ENCODE assay signal across 8 cellular contexts in the genomic region with DNA sequence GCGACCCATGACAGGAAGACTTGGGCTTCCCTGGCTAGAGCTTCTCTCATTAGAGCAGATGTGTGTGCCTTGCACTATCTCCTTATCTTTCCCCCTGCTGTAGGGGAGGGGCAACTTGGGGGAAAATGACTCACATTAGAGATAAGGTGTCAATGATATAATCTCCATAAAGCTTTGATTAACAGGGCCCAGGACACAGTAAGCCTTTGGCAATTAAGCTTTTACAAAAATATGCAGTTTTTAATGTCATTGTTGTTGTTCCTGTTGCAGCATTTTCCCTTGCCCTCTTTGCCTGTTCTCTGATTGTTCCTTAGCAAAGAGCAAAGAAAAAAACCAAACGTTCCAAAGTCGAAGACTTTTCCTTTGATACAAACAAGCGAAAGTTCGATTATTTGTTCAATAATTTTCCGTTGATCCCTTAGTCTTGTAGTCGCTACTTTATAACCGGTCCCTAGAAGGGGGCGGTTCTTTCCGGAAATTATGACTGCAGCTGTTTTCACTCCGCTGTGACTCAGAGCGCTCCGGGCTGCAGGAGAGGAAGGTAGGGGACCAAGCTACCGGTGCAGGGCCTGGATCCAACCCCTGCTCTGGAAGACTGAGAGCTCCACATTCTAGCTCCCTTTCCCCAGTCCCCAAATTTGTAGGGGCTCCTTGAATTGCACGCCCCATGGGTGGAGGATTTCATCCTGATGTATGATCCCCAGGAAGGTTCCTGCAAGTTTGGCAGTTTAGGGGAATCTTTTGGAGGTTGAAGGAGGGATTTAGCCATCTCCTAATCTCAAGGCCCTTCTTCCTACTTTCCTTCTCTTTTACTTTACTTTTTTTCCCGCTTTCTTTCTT. TPM values are rescaled to one million over a fixed set of nuclear protein-coding genes. Genes with fewer than 3 reads are reported as not detected.
DNase-seq lines count a peak whose midpoint lies in the region; ATAC-seq and TF ChIP-seq lines count a peak whose summit lies in the region.

Gene VWA5A, plus strand, starts transcription at position 509 of the 840 bp plus-strand sequence. CDS start 2,062 bp downstream, outside the sequence.

- no peaks in the 10 kb centered on the region for H3K27me3 ChIP-seq in CD4-positive, alpha-beta T cell (ENCODE audit: control insufficient read depth, insufficient read depth, low read length)
- H3K27me3 ChIP-seq in OCI-LY3 (ENCODE audit: low read depth, low read length) (no peaks in the 10 kb centered on the region), esophagus muscularis mucosa (no peaks in the 10 kb centered on the region), muscle layer of duodenum (ENCODE audit: low read depth, low read length) (no peaks in the 10 kb centered on the region)

- POLR2A ChIA-PET in CD4-positive, alpha-beta T cell (lab: Charles Lee), result interaction anchor here (0.6 to 1.2 kb wide), 6 partner anchors 8 to 559 kb away, joined by 3 to 4 read pairs (median 3); partner anchors contain the start of genes SIAE and SPA17

- H3K9me3 ChIP-seq in CD4-positive, alpha-beta T cell (ENCODE audit: control insufficient read depth, low read length), result no peaks in the 10 kb centered on the region
- H3K9me3 ChIP-seq in OCI-LY3 (ENCODE audit: insufficient read depth, low read length), result no peaks in the 10 kb centered on the region
- no peaks in the 10 kb centered on the region for H3K9me3 ChIP-seq in esophagus muscularis mucosa
- no peaks in the 10 kb centered on the region for H3K9me3 ChIP-seq in muscle layer of duodenum (ENCODE audit: control insufficient read depth in 1 of 2, low read length in 2 of 2)

- H3K4me3 ChIP-seq in OCI-LY3 (ENCODE audit: low read length) (peak within 1 kb of the TSS; percentile 80), esophagus muscularis mucosa (peak within 1 kb of the TSS; percentile 58 to 71 (median 60)), muscle layer of duodenum (ENCODE audit: low read depth in 1 of 2, low read length in 2 of 2) (peak within 1 kb of the TSS; percentile 94 to 97)

- peak within 1 kb of the TSS; percentile 79 for H3K4me2 ChIP-seq in OCI-LY3 (ENCODE audit: low read length)

- peak within 1 kb of the TSS; percentile 97 for H2AFZ ChIP-seq in OCI-LY3 (ENCODE audit: low read depth, low read length)

- 4% methylated on average over 16 of the region's 16 CpGs for WGBS in esophagus muscularis mucosa

- peaks cover 8% of the 10 kb centered on the region for H3K27me3 Mint-ChIP-seq in CD4-positive, alpha-beta T cell
- H3K27me3 Mint-ChIP-seq in activated T-cell treated with anti-CD3 and anti-CD28 coated beads, Interleukin-2, amount 50 U/mL, for 4 hours (ENCODE audit: low read depth), result no peaks in the 10 kb centered on the region

- peaks cover 33% of the 10 kb centered on the region for H3K36me3 Mint-ChIP-seq in CD4-positive, alpha-beta T cell (ENCODE audit: low read depth)
- H3K36me3 Mint-ChIP-seq in activated T-cell treated with anti-CD3 and anti-CD28 coated beads, Interleukin-2, amount 50 U/mL, for 4 hours (ENCODE audit: insufficient read depth), result peaks cover 24% of the 10 kb centered on the region

- TF ChIP-seq EP300 in esophagus muscularis mucosa (IDR thresholded peaks at IDR 0.05), result no peak

- H3K27ac ChIP-seq in CD4-positive, alpha-beta T cell (ENCODE audit: low read depth, low read length), result no peak within 1 kb of the TSS
- H3K27ac ChIP-seq in OCI-LY3 (ENCODE audit: low read length), result no peak within 1 kb of the TSS
- H3K27ac ChIP-seq in esophagus muscularis mucosa (replicated peaks in 1 of 4), result peak within 1 kb of the TSS; percentile 45 to 74 (median 56)
- peak within 1 kb of the TSS; percentile 78 for H3K27ac ChIP-seq in muscle layer of duodenum (ENCODE audit: low read length)

- intact Hi-C loops in CD4-positive, alpha-beta T cell (cut with DNase I, micrococcal nuclease), result loop anchor here in 1 of 2 experiments (10.0 kb wide), 1 partner anchor 370 kb away; the partner anchor contains the start of gene ZNF202
- intact Hi-C loops in esophagus muscularis mucosa (cut with DNase I), result no loop called here

- peak; percentile 99 for ATAC-seq in CD4-positive, alpha-beta T cell (ENCODE audit: poor library complexity)
- ATAC-seq in GM19328 (IDR thresholded peaks at IDR 0.05; ENCODE audit: unreplicated experiment) (peak; percentile 99), HG03460 (IDR thresholded peaks at IDR 0.05; ENCODE audit: unreplicated experiment) (peak; percentile 100)
- ATAC-seq in activated T-cell treated with anti-CD3 and anti-CD28 coated beads, Interleukin-2, amount 50 U/mL, for 4 hours, result peak; percentile 100

- peak within 1 kb of the TSS; percentile 56 for H3K9ac ChIP-seq in OCI-LY3 (ENCODE audit: low read length)

- H3K9me3 Mint-ChIP-seq in CD4-positive, alpha-beta T cell, result no peaks in the 10 kb centered on the region
- H3K9me3 Mint-ChIP-seq in activated T-cell treated with anti-CD3 and anti-CD28 coated beads, Interleukin-2, amount 50 U/mL, for 4 hours, result no peaks in the 10 kb centered on the region

- TF ChIP-seq CTCF in CD4-positive, alpha-beta T cell (IDR thresholded peaks at IDR 0.05), result no peak
- TF ChIP-seq CTCF in OCI-LY3 (IDR thresholded peaks at IDR 0.05; ENCODE audit: low read depth, low read length) (no peak), esophagus muscularis mucosa (IDR thresholded peaks at IDR 0.05) (no peak)

- no peaks in the 10 kb centered on the region for H3K79me2 ChIP-seq in OCI-LY3 (ENCODE audit: low read length)

- H4K20me1 ChIP-seq in OCI-LY3 (ENCODE audit: insufficient read depth, low read length), result no peaks in the 10 kb centered on the region

- DNase-seq in CD4-positive, alpha-beta T cell, result peak; percentile 38 to 78 (median 62)
- DNase-seq in activated T-cell treated with anti-CD3 and anti-CD28 coated beads, Interleukin-2, amount 50 U/mL, for 4 hours, result peak; percentile 67
- peak; percentile 94 for DNase-seq in esophagus muscularis mucosa (ENCODE audit: extremely low spot score)
- DNase-seq in stimulated activated CD8-positive, alpha-beta memory T cell treated with anti-CD3 and anti-CD28 coated beads, Interleukin-7, amount 100 ng/mL, for 24 hours (ENCODE audit: low read depth), result peak; percentile 47

- peak; percentile 44 for TF ChIP-seq POLR2A in esophagus muscularis mucosa (IDR thresholded peaks at IDR 0.05; ENCODE audit: low read depth)

- CTCF ChIA-PET in CD4-positive, alpha-beta T cell (lab: Charles Lee), result interaction anchor here (0.8 to 1.5 kb wide), 2 partner anchors 11 to 38 kb away, joined by 3 to 4 read pairs; no protein-coding TSS in a partner anchor

- peaks cover 8% of the 10 kb centered on the region; the same call in 1 of the 2 replicates for H3K4me1 ChIP-seq in OCI-LY3 (ENCODE audit: low read length)
- peaks cover 14 to 21% (median 19%) of the 10 kb centered on the region in 4 donors for H3K4me1 ChIP-seq in esophagus muscularis mucosa
- peaks cover 3 to 6% of the 10 kb centered on the region in 2 donors for H3K4me1 ChIP-seq in muscle layer of duodenum (ENCODE audit: control insufficient read depth in 1 of 2, insufficient read depth in 2 of 2, low read length in 2 of 2)

- no peaks in the 10 kb centered on the region for H3K36me3 ChIP-seq in OCI-LY3 (replicated peaks; ENCODE audit: low read depth, low read length)
- peaks cover 4 to 28% (median 14%) of the 10 kb centered on the region in 4 donors for H3K36me3 ChIP-seq in esophagus muscularis mucosa
- peaks cover 16 to 19% of the 10 kb centered on the region in 2 donors for H3K36me3 ChIP-seq in muscle layer of duodenum (ENCODE audit: control insufficient read depth in 1 of 2, insufficient read depth in 2 of 2, low read length in 2 of 2)

- H3K27ac Mint-ChIP-seq in CD4-positive, alpha-beta T cell, result peak within 1 kb of the TSS; percentile 77

- H3K4me3 Mint-ChIP-seq in CD4-positive, alpha-beta T cell, result peak within 1 kb of the TSS; percentile 94
- peak within 1 kb of the TSS; percentile 84 for H3K4me3 Mint-ChIP-seq in activated T-cell treated with anti-CD3 and anti-CD28 coated beads, Interleukin-2, amount 50 U/mL, for 4 hours

- H3K4me1 Mint-ChIP-seq in CD4-positive, alpha-beta T cell (ENCODE audit: low read depth), result peaks cover 32% of the 10 kb centered on the region
- peaks cover 18% of the 10 kb centered on the region for H3K4me1 Mint-ChIP-seq in activated T-cell treated with anti-CD3 and anti-CD28 coated beads, Interleukin-2, amount 50 U/mL, for 4 hours (ENCODE audit: low read depth)

RNA-seq across cellular contexts. Expression of gene VWA5A, which starts in this region (rescaled TPM):
- 1 to 10 TPM; 5.1 to 5.6 TPM for total RNA-seq in CD4-positive, alpha-beta T cell
- 1 to 10 TPM; 1.5 to 1.8 (median 1.7) TPM for total RNA-seq in activated T-cell treated with anti-CD3 and anti-CD28 coated beads, Interleukin-2, amount 50 U/mL, for 4 hours
- total RNA-seq in esophagus muscularis mucosa, result 10 to 100 TPM; 13.3 to 22.2 (median 15.0) TPM

Comparison
In these comparisons a context has a peak if more than half of its experiments do, and no peak if none do; other contexts are left out.
1. H3K27ac ChIP-seq: peak in esophagus muscularis mucosa (4 of 4) and muscle layer of duodenum (single experiment); none in CD4-positive, alpha-beta T cell (single experiment) and OCI-LY3 (single experiment).
2. Peak in every context shown above with its lines, with median percentiles within 50 percentile points of each other: ATAC-seq, DNase-seq and H3K4me3 ChIP-seq.